9 cellular contexts compared by ENCODE assay signal in the genomic region with DNA sequence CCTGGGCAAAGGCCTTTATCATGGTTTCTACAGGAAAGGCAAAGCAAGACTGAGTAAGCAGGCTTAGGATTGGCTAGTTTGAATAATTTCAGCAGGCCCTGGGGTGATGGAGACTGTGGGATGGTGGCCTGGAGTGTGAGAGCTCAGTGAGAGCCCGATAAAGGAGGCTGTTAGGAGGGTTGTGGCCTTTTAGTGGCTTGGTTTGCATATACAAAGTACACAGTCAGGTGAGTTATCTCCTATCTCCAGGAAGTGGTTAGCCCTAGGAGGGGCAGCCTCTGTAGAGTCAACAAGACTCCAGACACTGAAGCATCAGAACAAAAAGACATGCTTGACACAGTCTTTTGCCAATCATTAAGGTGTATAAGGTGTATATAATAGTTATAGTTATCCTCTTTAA.
DNase-seq lines count a peak whose midpoint lies in the region; ATAC-seq, FAIRE-seq and TF ChIP-seq lines count a peak whose summit lies in the region.
"Had no signal": no experiment of that assay in that cellular context is flagged by ENCODE, and none has a peak within 500 bp of the region (broad histone marks: within the 10 kb centered on the region; RNA-seq: fewer than 3 reads in every experiment).

No MANE protein-coding gene starts in this region.

- no peak for TF ChIP-seq POLR2A in GM12892 (IDR thresholded peaks at IDR 0.05; ENCODE audit: low read depth, low read length)

- H3K27me3 ChIP-seq in Karpas-422 (ENCODE audit: low read length) = no peaks in the 10 kb centered on the region

- H3K27ac Mint-ChIP-seq in activated T-helper 2 cell treated with anti-CD3 and anti-CD28 coated beads, Interferon-gamma antibody, Interleukin-2, Interleukin-4, amounts not matched to agents 10 μg/mL and 5 μg/mL and 100 μg/mL, durations not matched to agents 14 hours and 24 hours and 36 hours = peak overlapping the region; percentile 34

- peak; percentile 62 for DNase-seq in NCI-H526 treated with DMSO at 0.1 percent for 48 hours (lab: John Stamatoyannopoulos, UW)
- DNase-seq in activated T-helper 2 cell treated with anti-CD3 and anti-CD28 coated beads, Interferon-gamma antibody, Interleukin-2, Interleukin-4, amounts not matched to agents 10 μg/mL and 5 μg/mL and 100 μg/mL, durations not matched to agents 14 hours and 24 hours and 36 hours (ENCODE audit: low spot score) = peak; percentile 58
- DNase-seq in stimulated activated CD4-positive, alpha-beta T cell treated with anti-CD3 and anti-CD28 coated beads, Interleukin-4, amount 100 ng/mL, for 1 hour = peak; percentile 3
- DNase-seq in GM12892 (ENCODE audit: insufficient read length) = no peak
- no peak for DNase-seq in Karpas-422
- DNase-seq in GM03348 (ENCODE audit: low spot score) = no peak

- H3K36me3 ChIP-seq in Karpas-422 (ENCODE audit: insufficient read depth, low read length) = no peaks in the 10 kb centered on the region

- FAIRE-seq in GM12892 (lab: Jason Lieb, UNC) = no peak
- FAIRE-seq: GM12878 had no signal

- H3K4me2 ChIP-seq in Karpas-422 (ENCODE audit: low read depth, low read length, poor library complexity, severe bottlenecking) = no peak overlapping the region

- H3K9me3 Mint-ChIP-seq in activated T-helper 2 cell treated with anti-CD3 and anti-CD28 coated beads, Interferon-gamma antibody, Interleukin-2, Interleukin-4, amounts not matched to agents 10 μg/mL and 5 μg/mL and 100 μg/mL, durations not matched to agents 14 hours and 24 hours and 36 hours = peaks cover 32% of the 10 kb centered on the region

- no peaks in the 10 kb centered on the region for H3K27me3 Mint-ChIP-seq in activated T-helper 2 cell treated with anti-CD3 and anti-CD28 coated beads, Interferon-gamma antibody, Interleukin-2, Interleukin-4, amounts not matched to agents 10 μg/mL and 5 μg/mL and 100 μg/mL, durations not matched to agents 14 hours and 24 hours and 36 hours (ENCODE audit: low read depth)

- peaks cover 28% of the 10 kb centered on the region for H3K4me1 Mint-ChIP-seq in activated T-helper 2 cell treated with anti-CD3 and anti-CD28 coated beads, Interferon-gamma antibody, Interleukin-2, Interleukin-4, amounts not matched to agents 10 μg/mL and 5 μg/mL and 100 μg/mL, durations not matched to agents 14 hours and 24 hours and 36 hours (ENCODE audit: low read depth)

- H2AFZ ChIP-seq in Karpas-422 (ENCODE audit: low read length) = no peak overlapping the region

- peak; percentile 48 for ATAC-seq in GM21515 (IDR thresholded peaks at IDR 0.05; ENCODE audit: unreplicated experiment)
- no peak for ATAC-seq in GM19328 (IDR thresholded peaks at IDR 0.05; ENCODE audit: unreplicated experiment)
- ATAC-seq: GM12878 had no signal

- no peak overlapping the region for H3K27ac ChIP-seq in Karpas-422 (ENCODE audit: low read length)

- H3K9me2 ChIP-seq in Karpas-422 (replicated peaks; ENCODE audit: insufficient read depth, low read length) = no peaks in the 10 kb centered on the region

- no peaks in the 10 kb centered on the region for H4K20me1 ChIP-seq in Karpas-422 (ENCODE audit: insufficient read depth, low read depth, low read length)

- H3K36me3 Mint-ChIP-seq in activated T-helper 2 cell treated with anti-CD3 and anti-CD28 coated beads, Interferon-gamma antibody, Interleukin-2, Interleukin-4, amounts not matched to agents 10 μg/mL and 5 μg/mL and 100 μg/mL, durations not matched to agents 14 hours and 24 hours and 36 hours (ENCODE audit: low read depth) = peaks cover 19% of the 10 kb centered on the region

- no peak overlapping the region for H3K9ac ChIP-seq in Karpas-422 (ENCODE audit: low read length)

- H3K9me3 ChIP-seq in Karpas-422 (ENCODE audit: low read length) = no peaks in the 10 kb centered on the region

- intact Hi-C loops in activated T-helper 2 cell treated with anti-CD3 and anti-CD28 coated beads, Interferon-gamma antibody, Interleukin-2, Interleukin-4, amounts not matched to agents 10 μg/mL and 5 μg/mL and 100 μg/mL, durations not matched to agents 14 hours and 24 hours and 36 hours (cut with micrococcal nuclease) = no loop called here

- H3K4me3 Mint-ChIP-seq in activated T-helper 2 cell treated with anti-CD3 and anti-CD28 coated beads, Interferon-gamma antibody, Interleukin-2, Interleukin-4, amounts not matched to agents 10 μg/mL and 5 μg/mL and 100 μg/mL, durations not matched to agents 14 hours and 24 hours and 36 hours (ENCODE audit: low read depth) = no peak overlapping the region

- no peaks in the 10 kb centered on the region for H3K79me2 ChIP-seq in Karpas-422 (ENCODE audit: low read length)

- H3K4me1 ChIP-seq in Karpas-422 (ENCODE audit: low read length) = peaks cover 25% of the 10 kb centered on the region

- H3K4me3 ChIP-seq in Karpas-422 (ENCODE audit: low read length) = no peak overlapping the region
- H3K4me3 ChIP-seq: GM12878 had no signal

Comparison
In these comparisons a context has a peak if more than half of its experiments do, and no peak if none do; other contexts are left out.
1. DNase-seq: peak in NCI-H526 treated with DMSO at 0.1 percent for 48 hours (single experiment), activated T-helper 2 cell treated with anti-CD3 and anti-CD28 coated beads, Interferon-gamma antibody, Interleukin-2, Interleukin-4, amounts not matched to agents 10 μg/mL and 5 μg/mL and 100 μg/mL, durations not matched to agents 14 hours and 24 hours and 36 hours (single experiment) and stimulated activated CD4-positive, alpha-beta T cell treated with anti-CD3 and anti-CD28 coated beads, Interleukin-4, amount 100 ng/mL, for 1 hour (single experiment); none in GM12892 (single experiment), Karpas-422 (single experiment) and GM03348 (single experiment).